ENCODE assay signal across 2 cellular contexts in genomic region chr15:70943260-70943659, GRCh38. TPM values are rescaled to one million over a fixed set of nuclear protein-coding genes. Genes with fewer than 3 reads are reported as not detected.
"Had no signal": no experiment of that assay in that cellular context is flagged by ENCODE, and none has a peak within 500 bp of the region (broad histone marks: within the 10 kb centered on the region; RNA-seq: fewer than 3 reads in every experiment).

No MANE protein-coding gene starts in this region.

RNA-seq across cellular contexts. Expression of gene LRRC49, which starts 50.6 kb away (rescaled TPM):
- total RNA-seq: activated naive CD4-positive, alpha-beta T cell treated with anti-CD3 and anti-CD28 coated beads, Interleukin-2, amount 50 U/mL, for 72 hours; naive thymus-derived CD4-positive, alpha-beta T cell had no signal
- polyA plus RNA-seq: naive thymus-derived CD4-positive, alpha-beta T cell had no signal

RNA-seq across cellular contexts. Expression of gene THAP10, which starts 51.0 kb away (rescaled TPM):
- polyA plus RNA-seq: naive thymus-derived CD4-positive, alpha-beta T cell had no signal
